9 cellular contexts compared by ENCODE assay signal in genomic region chr11:46362146-46363030, GRCh38. TPM values are rescaled to one million over a fixed set of nuclear protein-coding genes. Genes with fewer than 3 reads are reported as not detected.
A peak's percentile ranks its signal among the peaks of the same experiment; 100 is the strongest.
DNase-seq lines count a peak whose midpoint lies in the region; ATAC-seq, FAIRE-seq and TF ChIP-seq lines count a peak whose summit lies in the region.
"Had no signal": no experiment of that assay in that cellular context is flagged by ENCODE, and none has a peak within 500 bp of the region (broad histone marks: within the 10 kb centered on the region; RNA-seq: fewer than 3 reads in every experiment).

No MANE protein-coding gene starts in this region.

- peak overlapping the region; percentile 81 for H3K4me3 Mint-ChIP-seq in CD8-positive, alpha-beta T cell

- H3K9me3 ChIP-seq in CD8-positive, alpha-beta T cell (ENCODE audit: low read length) = no peaks in the 10 kb centered on the region
- H3K9me3 ChIP-seq in endothelial cell of umbilical vein (replicated peaks; ENCODE audit: control insufficient read depth, insufficient read depth, low read length) (no peaks in the 10 kb centered on the region), parathyroid adenoma (ENCODE audit: control insufficient read depth, low read length) (no peaks in the 10 kb centered on the region)

- peaks cover 26% of the 10 kb centered on the region for H3K36me3 Mint-ChIP-seq in CD8-positive, alpha-beta T cell

- no peak for TF ChIP-seq POLR2A in endothelial cell of umbilical vein (IDR thresholded peaks at IDR 0.05; ENCODE audit: low read depth, low read length)

- TF ChIP-seq CTCF in CD8-positive, alpha-beta T cell (IDR thresholded peaks at IDR 0.05) = no peak
- no peak for TF ChIP-seq CTCF in RWPE1 (conservative IDR thresholded peaks at IDR 0.05; ENCODE audit: low read depth)
- TF ChIP-seq CTCF in endothelial cell of umbilical vein (IDR thresholded peaks at IDR 0.05; ENCODE audit: extremely low read depth in 1 of 2, insufficient read depth in 1 of 2, low read depth in 1 of 2, low read length in 2 of 2) = no peak
- TF ChIP-seq CTCF in parathyroid adenoma (IDR thresholded peaks at IDR 0.05) = no peak

- no peak for DNase-seq in CD8-positive, alpha-beta T cell
- DNase-seq in RWPE1 (ENCODE audit: low spot score) (no peak), endothelial cell of umbilical vein (ENCODE audit: low read depth, low spot score) (no peak), A172 (ENCODE audit: low spot score) (no peak), NCI-H69 (lab: John Stamatoyannopoulos, UW) (no peak)

- H3K9ac ChIP-seq in endothelial cell of umbilical vein (replicated peaks; ENCODE audit: extremely low read depth, insufficient read depth, low read length) = peak overlapping the region; percentile 53
- H3K9ac ChIP-seq in parathyroid adenoma = no peak overlapping the region

- no peaks in the 10 kb centered on the region for H3K27me3 ChIP-seq in CD8-positive, alpha-beta T cell (ENCODE audit: insufficient read depth, low read length)
- H3K27me3 ChIP-seq in endothelial cell of umbilical vein (ENCODE audit: control insufficient read depth in 2 of 2, insufficient read depth in 2 of 2, low read length in 2 of 2) (no peaks in the 10 kb centered on the region), parathyroid adenoma (ENCODE audit: control insufficient read depth, insufficient read depth, low read length) (no peaks in the 10 kb centered on the region)

- BruUV-seq in endothelial cell of umbilical vein (replicated peaks; lab: Mats Ljungman, UMichigan) = no TSS peak

- H3K27me3 Mint-ChIP-seq in CD8-positive, alpha-beta T cell (ENCODE audit: low read depth) = no peaks in the 10 kb centered on the region

- peaks cover 42% of the 10 kb centered on the region for H3K79me2 ChIP-seq in endothelial cell of umbilical vein (ENCODE audit: control insufficient read depth, insufficient read depth, low read length)
- peaks cover 18% of the 10 kb centered on the region for H3K79me2 ChIP-seq in parathyroid adenoma

- peak overlapping the region; percentile 72 for H3K4me3 ChIP-seq in CD8-positive, alpha-beta T cell (ENCODE audit: low read depth, low read length)
- H3K4me3 ChIP-seq in endothelial cell of umbilical vein (replicated peaks in 1 of 3; ENCODE audit: insufficient read depth in 1 of 3, low read depth in 1 of 3, low read length in 3 of 3) (no peak overlapping the region), parathyroid adenoma (ENCODE audit: low read depth, low read length) (peak overlapping the region; percentile 27)

- H3K9me3 Mint-ChIP-seq in CD8-positive, alpha-beta T cell = no peaks in the 10 kb centered on the region

- CTCF ChIA-PET in CD8-positive, alpha-beta T cell (lab: Charles Lee) = interaction anchor here (0.6 to 17.4 kb wide), 4 partner anchors 13 to 123 kb away, joined by 3 to 412 read pairs (median 4); partner anchors contain the start of gene DGKZ
- CTCF ChIA-PET in RWPE1 (lab: Yijun Ruan, JAX) (interaction anchor here (0.5 to 4.4 kb wide), 2 partner anchors 10 to 26 kb away, joined by 3 to 20 read pairs; no protein-coding TSS in a partner anchor), endothelial cell of umbilical vein (lab: Charles Lee) (interaction anchor here (1.2 to 11.6 kb wide), 4 partner anchors 10 to 124 kb away, joined by 3 to 200 read pairs (median 6); partner anchors contain the start of genes CHRM4 and DGKZ)

- dilution Hi-C loops in endothelial cell of umbilical vein (cut with MboI; ENCODE audit: extremely low pct_ligation_motif_present, low sequenced_read_pairs) = no loop called here

- peak overlapping the region; percentile 93 for H3K27ac Mint-ChIP-seq in CD8-positive, alpha-beta T cell

- FAIRE-seq in endothelial cell of umbilical vein (lab: Jason Lieb, UNC) = no peak

- H4K20me1 ChIP-seq in endothelial cell of umbilical vein (replicated peaks; ENCODE audit: control insufficient read depth, extremely low read depth, insufficient read depth, low read length) = no peaks in the 10 kb centered on the region

- H2AFZ ChIP-seq in endothelial cell of umbilical vein (ENCODE audit: low read depth, low read length) (no peak overlapping the region), parathyroid adenoma (peak overlapping the region; percentile 64)

- POLR2A ChIA-PET in CD8-positive, alpha-beta T cell (lab: Charles Lee) = interaction anchor here (0.6 to 3.6 kb wide), 4 partner anchors 10 to 34 kb away, joined by 3 to 32 read pairs (median 15); partner anchors contain the start of gene DGKZ
- POLR2A ChIA-PET in RWPE1 (lab: Yijun Ruan, JAX; ENCODE audit: low non-redundant PET) = no interaction called here
- POLR2A ChIA-PET in endothelial cell of umbilical vein (lab: Charles Lee) = no interaction called here

- peaks cover 73% of the 10 kb centered on the region for H3K4me1 ChIP-seq in CD8-positive, alpha-beta T cell (ENCODE audit: insufficient read depth, low read length)
- H3K4me1 ChIP-seq in endothelial cell of umbilical vein (ENCODE audit: control insufficient read depth, extremely low read depth, insufficient read depth, low read length) (peaks cover 34% of the 10 kb centered on the region), parathyroid adenoma (peaks cover 27% of the 10 kb centered on the region)

- peaks cover 63% of the 10 kb centered on the region for H3K4me1 Mint-ChIP-seq in CD8-positive, alpha-beta T cell (ENCODE audit: low read depth)

- ATAC-seq in CD8-positive, alpha-beta T cell = no peak
- ATAC-seq in GM21723 (IDR thresholded peaks at IDR 0.05; ENCODE audit: unreplicated experiment) (no peak), HG02884 (IDR thresholded peaks at IDR 0.05; ENCODE audit: unreplicated experiment) (no peak)

- peak overlapping the region; percentile 70 for H3K27ac ChIP-seq in CD8-positive, alpha-beta T cell (ENCODE audit: low read depth, low read length)
- H3K27ac ChIP-seq in RWPE1 = peak overlapping the region; percentile 85
- H3K27ac ChIP-seq in endothelial cell of umbilical vein (ENCODE audit: insufficient read depth, low read depth, low read length) = peak overlapping the region; percentile 80
- peak overlapping the region; percentile 97 for H3K27ac ChIP-seq in parathyroid adenoma

- H3K4me2 ChIP-seq in endothelial cell of umbilical vein (ENCODE audit: insufficient read depth, low read length) (peak overlapping the region; percentile 32), parathyroid adenoma (ENCODE audit: low read length) (peak overlapping the region; percentile 74)

- H3K36me3 ChIP-seq in CD8-positive, alpha-beta T cell (ENCODE audit: insufficient read depth, low read length) = peaks cover 11% of the 10 kb centered on the region
- H3K36me3 ChIP-seq in endothelial cell of umbilical vein (ENCODE audit: control insufficient read depth in 2 of 2, extremely low read depth in 1 of 2, insufficient read depth in 2 of 2, low read length in 2 of 2) (no peaks in the 10 kb centered on the region), parathyroid adenoma (ENCODE audit: control insufficient read depth, insufficient read depth, low read length) (no peaks in the 10 kb centered on the region)

- H3K9me1 ChIP-seq in endothelial cell of umbilical vein (replicated peaks; ENCODE audit: control insufficient read depth, extremely low read depth, insufficient read depth, low read length) = no peaks in the 10 kb centered on the region

- intact Hi-C loops in CD8-positive, alpha-beta T cell (cut with DNase I, micrococcal nuclease) = no loop called here
- intact Hi-C loops in endothelial cell of umbilical vein (cut with micrococcal nuclease) = loop anchor here (1.0 kb wide), 2 partner anchors 10 to 15 kb away; partner anchors contain the start of gene DGKZ

TF ChIP-seq in endothelial cell of umbilical vein, 7 proteins besides CTCF, POLR2A, EP300 and RAD21:
- TF ChIP-seq MAX (IDR thresholded peaks at IDR 0.05; ENCODE audit: insufficient read depth, insufficient read length) (no peak), POLR2AphosphoS5 (IDR thresholded peaks at IDR 0.05; ENCODE audit: insufficient read depth, low read depth, low read length) (no peak), GATA2 (IDR thresholded peaks at IDR 0.05; ENCODE audit: insufficient read depth, insufficient read length, low read depth, low read length) (no peak), JUN (IDR thresholded peaks at IDR 0.05; ENCODE audit: borderline replicate concordance, insufficient read depth, insufficient read length, low read depth) (no peak)

RNA-seq across cellular contexts. Expression of gene DGKZ, which starts 15.1 kb away (rescaled TPM):
- 100 to 1,000 TPM; 131 to 135 TPM for total RNA-seq in CD8-positive, alpha-beta T cell
- 87.1 and 88.8 TPM in 2 replicates for total RNA-seq in endothelial cell of umbilical vein
- 127 and 170 TPM in 2 replicates for polyA plus RNA-seq in endothelial cell of umbilical vein
- polyA plus RNA-seq in endothelial cell of umbilical vein (2011; cell fraction: cytosol; rRNA removed) = 69.0 and 76.0 TPM in 2 replicates
- polyA plus RNA-seq in endothelial cell of umbilical vein (2011; cell fraction: nucleus; rRNA removed) = 204 and 251 TPM in 2 replicates
- polyA plus RNA-seq in endothelial cell of umbilical vein (2012) = 59.6 and 63.6 TPM in 2 replicates
- polyA minus RNA-seq in endothelial cell of umbilical vein = 55.0 and 79.1 TPM in 2 replicates
- polyA minus RNA-seq in endothelial cell of umbilical vein (2011; cell fraction: cytosol; rRNA and poly(A)+ RNA removed) = 71.7 TPM
- 47.8 and 91.7 TPM in 2 replicates for polyA minus RNA-seq in endothelial cell of umbilical vein (2011; cell fraction: nucleus; rRNA and poly(A)+ RNA removed)
- total RNA-seq in A172 (2014; rRNA removed; shearing (Covaris generic)) = 88.1 and 89.0 TPM in 2 replicates

RNA-seq across cellular contexts. Expression of gene MDK, which starts 19.1 kb away (rescaled TPM):
- total RNA-seq in CD8-positive, alpha-beta T cell = 1 to 10 TPM; 3.6 TPM
- 331 and 336 TPM in 2 replicates for total RNA-seq in endothelial cell of umbilical vein
- polyA plus RNA-seq in endothelial cell of umbilical vein = 893 and 985 TPM in 2 replicates
- 1,084 and 1,357 TPM in 2 replicates for polyA plus RNA-seq in endothelial cell of umbilical vein (2011; cell fraction: cytosol; rRNA removed)
- 265 and 313 TPM in 2 replicates for polyA plus RNA-seq in endothelial cell of umbilical vein (2011; cell fraction: nucleus; rRNA removed)
- polyA plus RNA-seq in endothelial cell of umbilical vein (2012) = 568 and 909 TPM in 2 replicates
- polyA minus RNA-seq in endothelial cell of umbilical vein = 140 and 146 TPM in 2 replicates
- not detected for polyA minus RNA-seq in endothelial cell of umbilical vein (2011; cell fraction: cytosol; rRNA and poly(A)+ RNA removed)
- 15.5 and 33.7 TPM in 2 replicates for polyA minus RNA-seq in endothelial cell of umbilical vein (2011; cell fraction: nucleus; rRNA and poly(A)+ RNA removed)
- total RNA-seq in A172 (2014; rRNA removed; shearing (Covaris generic)) = 8.9 and 13.3 TPM in 2 replicates

RNA-seq across cellular contexts. Expression of gene CHRM4, which starts 29.2 kb away (rescaled TPM):
- 1 to 10 TPM; 2.9 to 4.1 TPM for total RNA-seq in CD8-positive, alpha-beta T cell
- total RNA-seq in endothelial cell of umbilical vein = 0.22 TPM in 1 of 2 replicates, not detected in the other
- 0.04 and 0.13 TPM in 2 replicates for polyA plus RNA-seq in endothelial cell of umbilical vein
- polyA plus RNA-seq in endothelial cell of umbilical vein (2011; cell fraction: cytosol; rRNA removed) = 0.05 and 0.13 TPM in 2 replicates
- polyA plus RNA-seq in endothelial cell of umbilical vein (2011; cell fraction: nucleus; rRNA removed) = 0.29 and 0.38 TPM in 2 replicates
- 0.21 and 0.27 TPM in 2 replicates for polyA plus RNA-seq in endothelial cell of umbilical vein (2012)
- polyA minus RNA-seq in endothelial cell of umbilical vein = 0.19 TPM in 1 of 2 replicates, not detected in the other
- polyA minus RNA-seq in endothelial cell of umbilical vein (2011; cell fraction: cytosol; rRNA and poly(A)+ RNA removed) = not detected
- 0.58 TPM in 1 of 2 replicates, not detected in the other for polyA minus RNA-seq in endothelial cell of umbilical vein (2011; cell fraction: nucleus; rRNA and poly(A)+ RNA removed)
- total RNA-seq in A172 (2014; rRNA removed; shearing (Covaris generic)) = 4.0 and 5.5 TPM in 2 replicates
- total RNA-seq: RPMI7951 had no signal

Comparison
In these comparisons a context has a peak if more than half of its experiments do, and no peak if none do; other contexts are left out.
1. H3K4me3 ChIP-seq: peak in CD8-positive, alpha-beta T cell (single experiment) and parathyroid adenoma (single experiment); none in endothelial cell of umbilical vein (0 of 3).
2. RNA of gene MDK, which starts 19.1 kb away (total RNA-seq): 331 to 336 TPM in endothelial cell of umbilical vein; 8.9 to 13.3 TPM in A172 and 3.6 TPM in CD8-positive, alpha-beta T cell; every median in the first group is over 10 times any median in the second.
3. Peak in every context shown above with its lines, with median percentiles within 50 percentile points of each other: H3K27ac ChIP-seq.